8 cellular contexts compared by ENCODE assay signal in genomic region chr4:142406051-142406549, GRCh38.
DNase-seq lines count a peak whose midpoint lies in the region; ATAC-seq and TF ChIP-seq lines count a peak whose summit lies in the region.

No MANE protein-coding gene starts in this region.

- ATAC-seq in HG02970 (IDR thresholded peaks at IDR 0.05; ENCODE audit: low FRiP score, unreplicated experiment): no peak

- H3K27ac ChIP-seq in HUES6 (ENCODE audit: low read depth, low read length) (peak overlapping the region; percentile 77), brain microvascular endothelial cell (peak overlapping the region; percentile 75)

- no peak for TF ChIP-seq CTCF in brain microvascular endothelial cell (IDR thresholded peaks at IDR 0.05; ENCODE audit: low read depth, low read length, missing control alignments)
- no peak for TF ChIP-seq CTCF in nephron (IDR thresholded peaks at IDR 0.05; ENCODE audit: unreplicated experiment in 3 of 3)

- in situ Hi-C loops in brain microvascular endothelial cell (cut with HindIII; ENCODE audit: low pct_ligation_motif_present, low sequenced_read_pairs): no loop called here

- no peaks in the 10 kb centered on the region for H3K9me3 Mint-ChIP-seq in nephron

- H3K4me3 ChIP-seq in HUES6 (ENCODE audit: low read depth, low read length): peak overlapping the region; percentile 14; the same call in 1 of the 2 replicates
- peak overlapping the region; percentile 1 for H3K4me3 ChIP-seq in brain microvascular endothelial cell (ENCODE audit: low read depth, low read length)

- peak overlapping the region; percentile 56 for H3K9ac ChIP-seq in HUES6 (ENCODE audit: low read length)

- peak overlapping the region; percentile 82 to 94 (median 93) for H3K4me3 Mint-ChIP-seq in nephron

- H3K27ac Mint-ChIP-seq in nephron: peak overlapping the region; percentile 95 to 97 (median 96)

- H3K27me3 ChIP-seq in HUES6 (ENCODE audit: control insufficient read depth, insufficient read depth, low read length) (no peaks in the 10 kb centered on the region), brain microvascular endothelial cell (replicated peaks) (no peaks in the 10 kb centered on the region)

- H3K36me3 Mint-ChIP-seq in nephron (ENCODE audit: low read depth): peaks cover 9% of the 10 kb centered on the region

- peaks cover 39% of the 10 kb centered on the region for H3K4me1 ChIP-seq in HUES6 (ENCODE audit: control insufficient read depth, insufficient read depth, low read length)

- H3K36me3 ChIP-seq in HUES6 (ENCODE audit: control insufficient read depth, insufficient read depth, low read length) (no peaks in the 10 kb centered on the region), brain microvascular endothelial cell (replicated peaks) (no peaks in the 10 kb centered on the region)

- peaks cover 55% of the 10 kb centered on the region for H3K4me1 Mint-ChIP-seq in nephron

- peak; percentile 53 for DNase-seq in EH (ENCODE audit: low read depth)
- DNase-seq in brain microvascular endothelial cell: no peak
- no peak for DNase-seq in T1000 (lab: John Stamatoyannopoulos, UW)
- DNase-seq in cerebellum (ENCODE audit: low spot score): no peak
- no peak for DNase-seq in NCI-H1092 (lab: John Stamatoyannopoulos, UW)

- H3K9me3 ChIP-seq in HUES6 (ENCODE audit: control insufficient read depth, insufficient read depth, low read depth, low read length): no peaks in the 10 kb centered on the region

- no peaks in the 10 kb centered on the region for H3K27me3 Mint-ChIP-seq in nephron (ENCODE audit: low read depth)
